9 cellular contexts compared by ENCODE assay signal in genomic region chr11:578276-579035, GRCh38. TPM values are rescaled to one million over a fixed set of nuclear protein-coding genes. Genes with fewer than 3 reads are reported as not detected.
DNase-seq lines count a peak whose midpoint lies in the region; ATAC-seq and FAIRE-seq lines count a peak whose summit lies in the region.
"Had no signal": no experiment of that assay in that cellular context is flagged by ENCODE, and none has a peak within 500 bp of the region (broad histone marks: within the 10 kb centered on the region; RNA-seq: fewer than 3 reads in every experiment).

No MANE protein-coding gene starts in this region.

- peak overlapping the region; percentile 90 to 92 for H3K4me3 Mint-ChIP-seq in activated T-cell treated with anti-CD3 and anti-CD28 coated beads, Interleukin-2, amount 50 U/mL, for 72 hours
- peak overlapping the region; percentile 61 to 87 (median 83) for H3K4me3 Mint-ChIP-seq in immature natural killer cell

- H3K36me3 Mint-ChIP-seq in activated T-cell treated with anti-CD3 and anti-CD28 coated beads, Interleukin-2, amount 50 U/mL, for 72 hours (ENCODE audit: insufficient read depth in 2 of 2), result peaks cover 3 to 10% of the 10 kb centered on the region in 2 donors
- H3K36me3 Mint-ChIP-seq in activated naive CD4-positive, alpha-beta T cell treated with anti-CD3 and anti-CD28 coated beads, Interleukin-2, amount 50 U/mL, for 72 hours, result peaks cover 14% of the 10 kb centered on the region in 2 donors
- H3K36me3 Mint-ChIP-seq in immature natural killer cell, result peaks cover 0 to 5% (median 0%) of the 10 kb centered on the region in 3 donors

- H3K4me1 Mint-ChIP-seq in activated T-cell treated with anti-CD3 and anti-CD28 coated beads, Interleukin-2, amount 50 U/mL, for 72 hours (ENCODE audit: low read depth), result peaks cover 54% of the 10 kb centered on the region
- H3K4me1 Mint-ChIP-seq in immature natural killer cell, result peaks cover 51% of the 10 kb centered on the region in 2 donors

- FAIRE-seq in HTR-8/SVneo (lab: Jason Lieb, UNC), result no peak

- H3K9ac ChIP-seq in stomach smooth muscle (ENCODE audit: low read length in 2 of 2), result no peak overlapping the region

- peaks cover 51% of the 10 kb centered on the region for H3K4me1 ChIP-seq in stomach smooth muscle (ENCODE audit: control insufficient read depth, insufficient read depth, low read length)

- H3K4me3 ChIP-seq in stomach smooth muscle (ENCODE audit: low read length in 2 of 2), result peak overlapping the region; percentile 95 to 96

- H3K36me3 ChIP-seq in stomach smooth muscle (ENCODE audit: control insufficient read depth in 2 of 2, insufficient read depth in 2 of 2, low read length in 2 of 2), result peaks cover 6 to 7% of the 10 kb centered on the region in 2 donors

- no peak for DNase-seq in activated T-cell treated with anti-CD3 and anti-CD28 coated beads, Interleukin-2, amount 50 U/mL, for 72 hours
- no peak for DNase-seq in activated T-cell treated with anti-CD3 and anti-CD28 coated beads, Interleukin-2, amount 50 U/mL, for 48 hours
- DNase-seq in activated naive CD4-positive, alpha-beta T cell treated with anti-CD3 and anti-CD28 coated beads, Interleukin-2, amount 50 U/mL, for 72 hours (ENCODE audit: low spot score in 2 of 2), result no peak
- no peak for DNase-seq in immature natural killer cell
- no peak for DNase-seq in HTR-8/SVneo (ENCODE audit: insufficient read length, low spot score)
- DNase-seq in NCI-H146 (lab: John Stamatoyannopoulos, UW), result no peak
- DNase-seq: retina had no signal

- H3K9me3 ChIP-seq in stomach smooth muscle (ENCODE audit: control insufficient read depth in 2 of 2, low read length in 2 of 2), result no peaks in the 10 kb centered on the region

- H3K27ac ChIP-seq in stomach smooth muscle (ENCODE audit: low read length), result no peak overlapping the region

- peak overlapping the region; percentile 46 for H3K27ac Mint-ChIP-seq in activated T-cell treated with anti-CD3 and anti-CD28 coated beads, Interleukin-2, amount 50 U/mL, for 72 hours
- H3K27ac Mint-ChIP-seq in activated naive CD4-positive, alpha-beta T cell treated with anti-CD3 and anti-CD28 coated beads, Interleukin-2, amount 50 U/mL, for 72 hours, result peak overlapping the region; percentile 81 to 97
- H3K27ac Mint-ChIP-seq in immature natural killer cell, result peak overlapping the region in 1 of 6 donors; percentile 34

- H3K9me3 Mint-ChIP-seq in activated T-cell treated with anti-CD3 and anti-CD28 coated beads, Interleukin-2, amount 50 U/mL, for 72 hours, result no peaks in the 10 kb centered on the region
- no peaks in the 10 kb centered on the region for H3K9me3 Mint-ChIP-seq in activated naive CD4-positive, alpha-beta T cell treated with anti-CD3 and anti-CD28 coated beads, Interleukin-2, amount 50 U/mL, for 72 hours
- H3K9me3 Mint-ChIP-seq in immature natural killer cell, result no peaks in the 10 kb centered on the region

- no peak for ATAC-seq in activated T-cell treated with anti-CD3 and anti-CD28 coated beads, Interleukin-2, amount 50 U/mL, for 72 hours (replicated peaks in 1 of 2)
- no peak for ATAC-seq in activated naive CD4-positive, alpha-beta T cell treated with anti-CD3 and anti-CD28 coated beads, Interleukin-2, amount 50 U/mL, for 72 hours
- ATAC-seq in HG03139 (IDR thresholded peaks at IDR 0.05; ENCODE audit: unreplicated experiment), result no peak

- peaks cover 0 to 2% of the 10 kb centered on the region in 2 donors for H3K27me3 ChIP-seq in stomach smooth muscle (ENCODE audit: control insufficient read depth in 1 of 2, insufficient read depth in 2 of 2, low read length in 2 of 2)

- peaks cover 13% of the 10 kb centered on the region for H3K27me3 Mint-ChIP-seq in activated T-cell treated with anti-CD3 and anti-CD28 coated beads, Interleukin-2, amount 50 U/mL, for 72 hours (ENCODE audit: low read depth)
- peaks cover 8 to 25% (median 11%) of the 10 kb centered on the region in 3 donors for H3K27me3 Mint-ChIP-seq in immature natural killer cell (ENCODE audit: low read depth in 3 of 3)

RNA-seq across cellular contexts. Expression of gene PHRF1, which starts 2.2 kb away (rescaled TPM):
- 10 to 100 TPM; 29.7 to 31.0 TPM for total RNA-seq in activated T-cell treated with anti-CD3 and anti-CD28 coated beads, Interleukin-2, amount 50 U/mL, for 72 hours
- 10 to 100 TPM; 37.3 to 47.1 TPM for total RNA-seq in activated naive CD4-positive, alpha-beta T cell treated with anti-CD3 and anti-CD28 coated beads, Interleukin-2, amount 50 U/mL, for 72 hours
- polyA plus RNA-seq in immature natural killer cell, result 10 to 100 TPM in 1 of 3 donors, 1 to 10 TPM in 2; 4.0 to 17.5 (median 5.4) TPM

RNA-seq across cellular contexts. Expression of gene RASSF7, which starts 17.7 kb away (rescaled TPM):
- 10 to 100 TPM; 13.5 to 14.2 TPM for total RNA-seq in activated T-cell treated with anti-CD3 and anti-CD28 coated beads, Interleukin-2, amount 50 U/mL, for 72 hours
- total RNA-seq in activated naive CD4-positive, alpha-beta T cell treated with anti-CD3 and anti-CD28 coated beads, Interleukin-2, amount 50 U/mL, for 72 hours, result 10 to 100 TPM; 13.3 to 17.5 TPM
- polyA plus RNA-seq in immature natural killer cell, result 10 to 100 TPM; 20.3 to 31.9 (median 31.5) TPM

RNA-seq across cellular contexts. Expression of gene LMNTD2, which starts 17.9 kb away (rescaled TPM):
- total RNA-seq in activated T-cell treated with anti-CD3 and anti-CD28 coated beads, Interleukin-2, amount 50 U/mL, for 72 hours, result 1 to 10 TPM; 3.1 to 5.5 TPM
- total RNA-seq in activated naive CD4-positive, alpha-beta T cell treated with anti-CD3 and anti-CD28 coated beads, Interleukin-2, amount 50 U/mL, for 72 hours, result 1 to 10 TPM; 5.1 to 5.8 TPM
- under 1 TPM; 0.54 to 0.95 (median 0.66) TPM for polyA plus RNA-seq in immature natural killer cell

RNA-seq across cellular contexts. Expression of gene IRF7, which starts 37.3 kb away (rescaled TPM):
- 10 to 100 TPM; 46.7 to 95.8 TPM for total RNA-seq in activated T-cell treated with anti-CD3 and anti-CD28 coated beads, Interleukin-2, amount 50 U/mL, for 72 hours
- total RNA-seq in activated naive CD4-positive, alpha-beta T cell treated with anti-CD3 and anti-CD28 coated beads, Interleukin-2, amount 50 U/mL, for 72 hours, result 100 to 1,000 TPM in 1 of 2 donors, 10 to 100 TPM in 1; 25.3 to 104 TPM
- 10 to 100 TPM; 36.4 to 62.4 (median 53.9) TPM for polyA plus RNA-seq in immature natural killer cell

RNA-seq across cellular contexts. Expression of gene LRRC56, which starts 41.1 kb away (rescaled TPM):
- 1 to 10 TPM; 1.2 to 3.1 TPM for total RNA-seq in activated T-cell treated with anti-CD3 and anti-CD28 coated beads, Interleukin-2, amount 50 U/mL, for 72 hours
- 1 to 10 TPM; 1.7 to 2.8 TPM for total RNA-seq in activated naive CD4-positive, alpha-beta T cell treated with anti-CD3 and anti-CD28 coated beads, Interleukin-2, amount 50 U/mL, for 72 hours
- polyA plus RNA-seq in immature natural killer cell, result under 1 TPM in 2 of 3 donors, not detected in 1; 0.27 to 0.89 TPM
